1 cellular context compared by ENCODE assay signal in the genomic region with DNA sequence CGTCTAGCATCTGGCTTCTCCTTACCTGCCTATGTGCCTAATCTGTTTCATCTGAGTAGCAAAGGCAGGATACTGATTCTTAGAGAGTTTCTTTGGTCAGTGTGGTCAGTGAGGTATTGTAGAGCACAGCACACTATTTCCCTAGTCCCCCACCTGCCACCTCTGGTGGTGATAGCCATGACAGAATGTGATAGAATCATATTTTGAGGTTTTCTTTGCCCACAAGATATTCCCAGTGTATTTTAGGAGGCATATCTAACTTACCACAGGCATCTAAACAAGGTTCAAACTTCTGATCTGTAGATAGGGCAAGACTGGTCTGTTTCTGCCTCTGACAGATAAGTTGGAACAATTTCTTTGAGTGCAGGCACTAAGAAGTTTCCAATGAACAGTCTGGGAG.
TF ChIP-seq lines count a peak whose summit lies in the region.

No MANE protein-coding gene starts in this region.

TF ChIP-seq in GM23338, 12 proteins besides CTCF, POLR2A, EP300 and RAD21 (continued from another document):
- TF ChIP-seq POLR2AphosphoS5 (IDR thresholded peaks at IDR 0.05; ENCODE audit: low read depth), result no peak
